In genomic region chr1:228031276-228031995, GRCh38 we compare ENCODE assay signal across 34 cellular contexts. TPM values are rescaled to one million over a fixed set of nuclear protein-coding genes. Genes with fewer than 3 reads are reported as not detected.
A peak's percentile ranks its signal among the peaks of the same experiment; 100 is the strongest.
DNase-seq lines count a peak whose midpoint lies in the region; ATAC-seq, FAIRE-seq and TF ChIP-seq lines count a peak whose summit lies in the region.
"Had no signal": no experiment of that assay in that cellular context is flagged by ENCODE, and none has a peak within 500 bp of the region (broad histone marks: within the 10 kb centered on the region; RNA-seq: fewer than 3 reads in every experiment).

No MANE protein-coding gene starts in this region.

- H3K4me1 ChIP-seq in H9 (ENCODE audit: insufficient read depth, low read length), result no peaks in the 10 kb centered on the region
- H3K4me1 ChIP-seq in Peyer's patch, result no peaks in the 10 kb centered on the region
- no peaks in the 10 kb centered on the region for H3K4me1 ChIP-seq in keratinocyte (ENCODE audit: control insufficient read depth, extremely low read depth, insufficient read depth, low read length)
- no peaks in the 10 kb centered on the region for H3K4me1 ChIP-seq in esophagus muscularis mucosa
- H3K4me1 ChIP-seq in SK-N-SH (ENCODE audit: control insufficient read depth in 1 of 2, insufficient read depth in 2 of 2, low read depth in 1 of 2, low read length in 1 of 2), result no peaks in the 10 kb centered on the region
- H3K4me1 ChIP-seq: heart right ventricle, prostate gland, thyroid gland had no signal

- no peaks in the 10 kb centered on the region for H3K79me1 ChIP-seq in H9 (ENCODE audit: insufficient read depth, low read depth, low read length, poor library complexity, severe bottlenecking)

- peak overlapping the region; percentile 8 for H3K23ac ChIP-seq in H9 (ENCODE audit: insufficient read length, low read depth, low read length)

- H3K27ac Mint-ChIP-seq in H9, result no peak overlapping the region
- H3K27ac Mint-ChIP-seq: activated CD8-positive, alpha-beta T cell treated with anti-CD3 and anti-CD28 coated beads for 36 hours; CD8-positive, alpha-beta T cell had no signal

- H4K91ac ChIP-seq in H9 (ENCODE audit: insufficient read length, low read depth, low read length), result no peak overlapping the region

- no peaks in the 10 kb centered on the region for H3K9me3 ChIP-seq in H9 (ENCODE audit: control insufficient read depth, low read depth, low read length)
- no peaks in the 10 kb centered on the region for H3K9me3 ChIP-seq in Peyer's patch
- no peaks in the 10 kb centered on the region for H3K9me3 ChIP-seq in keratinocyte (ENCODE audit: control insufficient read depth, low read depth, low read length)
- peaks cover 0 to 10% (median 6%) of the 10 kb centered on the region in 4 donors for H3K9me3 ChIP-seq in esophagus muscularis mucosa
- H3K9me3 ChIP-seq in SK-N-SH, result no peaks in the 10 kb centered on the region
- H3K9me3 ChIP-seq: prostate gland, thyroid gland had no signal

- no peaks in the 10 kb centered on the region for H3K79me2 ChIP-seq in H9 (ENCODE audit: insufficient read depth, low read length)
- H3K79me2 ChIP-seq in keratinocyte (ENCODE audit: control insufficient read depth, insufficient read depth, low read length), result no peaks in the 10 kb centered on the region
- H3K79me2 ChIP-seq in SK-N-SH (ENCODE audit: insufficient read depth), result no peaks in the 10 kb centered on the region

- no peaks in the 10 kb centered on the region for H4K20me1 ChIP-seq in H9 (ENCODE audit: control insufficient read depth, insufficient read depth, insufficient read length)
- no peaks in the 10 kb centered on the region for H4K20me1 ChIP-seq in keratinocyte (ENCODE audit: control insufficient read depth, extremely low read depth, insufficient read depth, low read length)
- H4K20me1 ChIP-seq in SK-N-SH (ENCODE audit: insufficient read depth), result no peaks in the 10 kb centered on the region

- H3K4me3 ChIP-seq in Peyer's patch (no peak overlapping the region), keratinocyte (ENCODE audit: control insufficient read depth in 2 of 3, extremely low read depth in 1 of 3, insufficient read depth in 2 of 3, low read depth in 1 of 3, low read length in 3 of 3) (no peak overlapping the region), esophagus muscularis mucosa (no peak overlapping the region), brain microvascular endothelial cell (ENCODE audit: low read depth, low read length) (no peak overlapping the region), SK-N-SH (ENCODE audit: low read depth in 2 of 2, low read length in 1 of 2) (no peak overlapping the region)
- H3K4me3 ChIP-seq: heart right ventricle, prostate gland, skin epidermis, thyroid gland had no signal

- H3K9ac ChIP-seq in H9 (ENCODE audit: extremely low read depth, insufficient read length, low read length) (no peak overlapping the region), keratinocyte (ENCODE audit: control insufficient read depth, extremely low read depth, insufficient read depth, low read length) (no peak overlapping the region), SK-N-SH (no peak overlapping the region)

- CTCF ChIA-PET in SK-N-SH (lab: Yijun Ruan, JAX), result interaction anchor here (1.1 kb wide), 1 partner anchor 26 kb away, joined by 3 read pairs; no protein-coding TSS in a partner anchor

- H3K4me2 ChIP-seq in H9 (ENCODE audit: insufficient read depth, insufficient read length, low read length) (no peak overlapping the region), keratinocyte (ENCODE audit: control insufficient read depth, extremely low read depth, insufficient read depth, low read depth, low read length) (no peak overlapping the region), SK-N-SH (no peak overlapping the region)

- no peak overlapping the region for H3K14ac ChIP-seq in H9 (ENCODE audit: insufficient read depth, low read length)

- H3K9me3 Mint-ChIP-seq in H9, result peaks cover 4 to 5% of the 10 kb centered on the region in 2 experiments; a peak in 4 of 5 replicates
- H3K9me3 Mint-ChIP-seq: activated CD8-positive, alpha-beta T cell treated with anti-CD3 and anti-CD28 coated beads for 36 hours; CD8-positive, alpha-beta T cell had no signal

- H3K36me3 Mint-ChIP-seq in H9 (ENCODE audit: insufficient read depth in 1 of 3, low read depth in 3 of 3), result no peaks in the 10 kb centered on the region; a peak in 1 of 7 replicates
- H3K36me3 Mint-ChIP-seq: CD8-positive, alpha-beta T cell had no signal

- POLR2A ChIA-PET in SK-N-SH (lab: Yijun Ruan, JAX), result no interaction called here

- no peak overlapping the region for H4K5ac ChIP-seq in H9 (ENCODE audit: insufficient read length, low read depth, low read length)

- no peak overlapping the region for H4K8ac ChIP-seq in H9 (replicated peaks; ENCODE audit: insufficient read length, low read depth, low read length)

- peaks cover 0 to 11% of the 10 kb centered on the region in 2 experiments; a peak in 2 of 4 replicates for H3K4me1 Mint-ChIP-seq in H9
- H3K4me1 Mint-ChIP-seq: neural crest cell had no signal

- H3K9me2 ChIP-seq in SK-N-SH, result no peaks in the 10 kb centered on the region

- H3K23me2 ChIP-seq in H9 (ENCODE audit: insufficient read length, low read depth, low read length, poor library complexity, severe bottlenecking), result no peaks in the 10 kb centered on the region

- no peaks in the 10 kb centered on the region for H3F3A ChIP-seq in SK-N-SH (replicated peaks; ENCODE audit: insufficient read depth)

- no peak overlapping the region for H2BK20ac ChIP-seq in H9 (ENCODE audit: low read depth, low read length, poor library complexity, severe bottlenecking)

- H2BK5ac ChIP-seq in H9 (ENCODE audit: insufficient read length, low read length), result no peak overlapping the region

- H3K4ac ChIP-seq in H9 (ENCODE audit: low read depth, low read length), result no peak overlapping the region

- H3K27me3 Mint-ChIP-seq in H9 (ENCODE audit: low read depth), result peaks cover 93% of the 10 kb centered on the region

- H3T11ph ChIP-seq in H9 (ENCODE audit: low read length), result no peak overlapping the region

- H3K27ac ChIP-seq in H9 (ENCODE audit: insufficient read length, low read depth, low read length) (no peak overlapping the region), Peyer's patch (no peak overlapping the region), keratinocyte (ENCODE audit: control insufficient read depth, insufficient read depth, low read length) (no peak overlapping the region), esophagus muscularis mucosa (replicated peaks in 1 of 4) (no peak overlapping the region), brain microvascular endothelial cell (no peak overlapping the region), SK-N-SH (ENCODE audit: low read depth in 2 of 2, low read length in 1 of 2) (no peak overlapping the region)
- H3K27ac ChIP-seq: heart right ventricle, prostate gland, skin epidermis, thyroid gland had no signal

- dilution Hi-C loops in keratinocyte (cut with MboI; ENCODE audit: extremely low pct_ligation_motif_present, low sequenced_read_pairs), result no loop called here

- H2AK5ac ChIP-seq in H9 (ENCODE audit: insufficient read length, low read length), result no peak overlapping the region

- H2AFZ ChIP-seq in H9 (ENCODE audit: low read length) (no peak overlapping the region), keratinocyte (ENCODE audit: control insufficient read depth, low read length) (no peak overlapping the region), SK-N-SH (ENCODE audit: low read depth) (no peak overlapping the region)

- no peak for ATAC-seq in sciatic nerve
- no peak for ATAC-seq in GM18867 (IDR thresholded peaks at IDR 0.05; ENCODE audit: unreplicated experiment)
- ATAC-seq: activated CD8-positive, alpha-beta T cell treated with anti-CD3 and anti-CD28 coated beads for 36 hours; activated T-cell treated with anti-CD3 and anti-CD28 coated beads, Interleukin-2, amount 50 U/mL, for 4 hours; CD8-positive, alpha-beta T cell; left ventricle myocardium superior had no signal

- in situ Hi-C loops in brain microvascular endothelial cell (cut with HindIII; ENCODE audit: low pct_ligation_motif_present, low sequenced_read_pairs), result no loop called here

- FAIRE-seq in keratinocyte (lab: Jason Lieb, UNC), result no peak

- no peak overlapping the region for H2BK120ac ChIP-seq in H9 (ENCODE audit: low read depth, low read length, poor library complexity, severe bottlenecking)

- no peak overlapping the region for H3K56ac ChIP-seq in H9 (ENCODE audit: insufficient read length, low read depth, low read length)

- no peak overlapping the region for H3K18ac ChIP-seq in H9 (ENCODE audit: insufficient read length, low read depth, low read length)

- TF ChIP-seq RAD21 in SK-N-SH (IDR thresholded peaks at IDR 0.05; ENCODE audit: low read length), result no peak

- H3K4me3 Mint-ChIP-seq in H9, result no peak overlapping the region
- H3K4me3 Mint-ChIP-seq: activated CD8-positive, alpha-beta T cell treated with anti-CD3 and anti-CD28 coated beads for 36 hours; activated T-cell treated with anti-CD3 and anti-CD28 coated beads, Interleukin-2, amount 50 U/mL, for 4 hours; CD8-positive, alpha-beta T cell; neural crest cell had no signal

- DNase-seq in H9 (peak; percentile 15), Peyer's patch (peak in 2 of 3 donors; percentile 18 to 25), keratinocyte (ENCODE audit: low read depth, low spot score) (no peak), sciatic nerve (ENCODE audit: low spot score) (peak; percentile 21), esophagus muscularis mucosa (ENCODE audit: extremely low spot score) (no peak), brain microvascular endothelial cell (no peak), SK-N-SH (no peak)
- DNase-seq: activated CD8-positive, alpha-beta T cell treated with anti-CD3 and anti-CD28 coated beads for 36 hours; activated naive CD4-positive, alpha-beta T cell treated with Interleukin-2 at 50 U/mL for 16 hours; activated T-cell treated with anti-CD3 and anti-CD28 coated beads, Interleukin-2, amount 50 U/mL, for 4 hours; AML-193; amygdala; CD8-positive, alpha-beta T cell; DMS53; GF-D8; heart right ventricle; IMR-90; MM.1S; NCI-H1436 treated with DMSO at 0.1 percent for 48 hours; NCI-H526; stimulated activated CD4-positive, alpha-beta T cell treated with anti-CD3 and anti-CD28 coated beads, Interleukin-2, amount 100 ng/mL, for 24 hours; stimulated activated naive CD4-positive, alpha-beta T cell treated with Interleukin-2 at 50 U/mL for 16 hours; T1000; thyroid gland had no signal

- no peak overlapping the region for H2BK15ac ChIP-seq in H9 (ENCODE audit: low read depth, low read length)

- H2BK12ac ChIP-seq in H9 (ENCODE audit: insufficient read length, low read depth, low read length), result no peak overlapping the region

- H3K36me3 ChIP-seq in Peyer's patch, result no peaks in the 10 kb centered on the region
- no peaks in the 10 kb centered on the region for H3K36me3 ChIP-seq in keratinocyte (ENCODE audit: control insufficient read depth in 2 of 2, extremely low read depth in 1 of 2, insufficient read depth in 2 of 2, low read length in 2 of 2)
- H3K36me3 ChIP-seq in esophagus muscularis mucosa, result no peaks in the 10 kb centered on the region
- H3K36me3 ChIP-seq in brain microvascular endothelial cell (replicated peaks), result no peaks in the 10 kb centered on the region
- H3K36me3 ChIP-seq in SK-N-SH (replicated peaks in 1 of 2; ENCODE audit: control insufficient read depth in 1 of 2, insufficient read depth in 2 of 2, low read length in 1 of 2), result no peaks in the 10 kb centered on the region
- H3K36me3 ChIP-seq: heart right ventricle, prostate gland, thyroid gland had no signal

- TF ChIP-seq CTCF in H9 (conservative IDR thresholded peaks at IDR 0.05) (no peak), Peyer's patch (IDR thresholded peaks at IDR 0.05) (no peak), keratinocyte (optimal IDR thresholded peaks at IDR 0.05 in 1 of 3, IDR thresholded peaks at IDR 0.05 in 1 of 3, conservative IDR thresholded peaks at IDR 0.05 in 1 of 3; ENCODE audit: extremely low read depth in 1 of 3, insufficient read depth in 2 of 3, low read length in 3 of 3) (peak; percentile 20 to 36 (median 35)), esophagus muscularis mucosa (IDR thresholded peaks at IDR 0.05) (no peak), brain microvascular endothelial cell (IDR thresholded peaks at IDR 0.05; ENCODE audit: low read depth, low read length, missing control alignments) (no peak), SK-N-SH (IDR thresholded peaks at IDR 0.05) (no peak)

- TF ChIP-seq POLR2A in Peyer's patch (IDR thresholded peaks at IDR 0.05) (no peak), esophagus muscularis mucosa (IDR thresholded peaks at IDR 0.05; ENCODE audit: low read depth) (no peak)

- no CpG with 5 or more reads among the region's 9 CpGs for WGBS in H9 (ENCODE audit: extremely low coverage, insufficient read length, low lambda C conversion rate)
- WGBS in esophagus muscularis mucosa, result 80% methylated on average over 9 of the region's 9 CpGs
- 39% methylated on average over 9 of the region's 9 CpGs for WGBS in SK-N-SH (ENCODE audit: low lambda C conversion rate)

- H3K27me3 ChIP-seq in H9 (ENCODE audit: insufficient read depth, low read length) (no peaks in the 10 kb centered on the region; the same call in 1 of the 2 replicates), Peyer's patch (no peaks in the 10 kb centered on the region), keratinocyte (ENCODE audit: control insufficient read depth, extremely low read depth, insufficient read depth, low read length) (peaks cover 9% of the 10 kb centered on the region), esophagus muscularis mucosa (peaks cover 0 to 55% (median 1%) of the 10 kb centered on the region in 4 donors), brain microvascular endothelial cell (replicated peaks) (no peaks in the 10 kb centered on the region), SK-N-SH (ENCODE audit: insufficient read depth) (no peaks in the 10 kb centered on the region)
- H3K27me3 ChIP-seq: thyroid gland had no signal

- H3K9me1 ChIP-seq in keratinocyte (ENCODE audit: control insufficient read depth, extremely low read depth, insufficient read depth, low read length), result no peaks in the 10 kb centered on the region

- intact Hi-C loops in sciatic nerve (cut with DNase I), result no loop called here
- intact Hi-C loops in esophagus muscularis mucosa (cut with DNase I), result no loop called here

- no peak for TF ChIP-seq EP300 in esophagus muscularis mucosa (IDR thresholded peaks at IDR 0.05)
- no peak for TF ChIP-seq EP300 in SK-N-SH (IDR thresholded peaks at IDR 0.05; ENCODE audit: borderline replicate concordance in 1 of 2, low read depth in 1 of 2, low read length in 1 of 2)

RNA-seq across cellular contexts. Expression of gene WNT3A, which starts 24.6 kb away (rescaled TPM):
- total RNA-seq in H9 (2021) (0.17 and 0.20 TPM in 2 replicates), Peyer's patch (not detected), sciatic nerve (not detected), esophagus muscularis mucosa (not detected)
- polyA plus RNA-seq in keratinocyte (0.07 to 0.15 TPM (median 0.07 TPM) in 3 replicates), SK-N-SH (2012; rRNA removed) (not detected in 2 replicates)
- not detected for polyA plus RNA-seq in keratinocyte (2011; ENCODE audit: low read depth)
- 0.02 and 0.16 TPM in 2 replicates for polyA plus RNA-seq in keratinocyte (2011; cell fraction: cytosol; rRNA removed)
- polyA plus RNA-seq in keratinocyte (2011; cell fraction: nucleus; rRNA removed), result 0.19 and 0.35 TPM in 2 replicates
- 0.08 TPM in 1 of 2 replicates, not detected in the other for polyA plus RNA-seq in keratinocyte (2012; ENCODE audit: low replicate concordance)
- 0.06 to 0.13 TPM in 2 of 3 replicates, not detected in the other for polyA minus RNA-seq in keratinocyte
- polyA minus RNA-seq in keratinocyte (2011; cell fraction: cytosol; rRNA and poly(A)+ RNA removed), result not detected
- polyA minus RNA-seq in keratinocyte (2011; cell fraction: nucleus; rRNA and poly(A)+ RNA removed), result 0.32 TPM in 1 of 2 replicates, not detected in the other
- not detected in 2 replicates for polyA plus RNA-seq in SK-N-SH (2012; cell fraction: cytosol; rRNA removed)
- not detected in 2 replicates for polyA plus RNA-seq in SK-N-SH (2012; cell fraction: nucleus; rRNA removed)
- total RNA-seq: activated CD8-positive, alpha-beta T cell treated with anti-CD3 and anti-CD28 coated beads for 36 hours; activated T-cell treated with anti-CD3 and anti-CD28 coated beads, Interleukin-2, amount 50 U/mL, for 4 hours; cardiac septum; dermis microvascular lymphatic vessel endothelial cell; fibroblast of villous mesenchyme; H4; heart right ventricle; IMR-90; left ventricle myocardium superior; mononuclear cell; neural crest cell; thyroid gland had no signal
- polyA plus RNA-seq: heart right ventricle, IMR-90 had no signal

RNA-seq across cellular contexts. Expression of gene ARF1, which starts 51.1 kb away (rescaled TPM):
- total RNA-seq in H9 (2021) (258 and 279 TPM in 2 replicates), Peyer's patch (100 to 1,000 TPM; 243 to 434 (median 392) TPM), sciatic nerve (251 TPM), esophagus muscularis mucosa (100 to 1,000 TPM; 238 to 392 (median 346) TPM)
- polyA plus RNA-seq in keratinocyte (295 to 451 TPM (median 325 TPM) in 3 replicates), SK-N-SH (2012; rRNA removed) (659 and 713 TPM in 2 replicates)
- 343 TPM for polyA plus RNA-seq in keratinocyte (2011; ENCODE audit: low read depth)
- 346 and 552 TPM in 2 replicates for polyA plus RNA-seq in keratinocyte (2011; cell fraction: cytosol; rRNA removed)
- polyA plus RNA-seq in keratinocyte (2011; cell fraction: nucleus; rRNA removed), result 224 and 326 TPM in 2 replicates
- polyA plus RNA-seq in keratinocyte (2012; ENCODE audit: low replicate concordance), result 371 and 391 TPM in 2 replicates
- polyA minus RNA-seq in keratinocyte, result 457 to 846 TPM (median 598 TPM) in 3 replicates
- polyA minus RNA-seq in keratinocyte (2011; cell fraction: cytosol; rRNA and poly(A)+ RNA removed), result 776 TPM
- 151 and 170 TPM in 2 replicates for polyA minus RNA-seq in keratinocyte (2011; cell fraction: nucleus; rRNA and poly(A)+ RNA removed)
- polyA plus RNA-seq in SK-N-SH (2012; cell fraction: cytosol; rRNA removed), result 317 and 453 TPM in 2 replicates
- polyA plus RNA-seq in SK-N-SH (2012; cell fraction: nucleus; rRNA removed), result 442 and 463 TPM in 2 replicates

Comparison
In these comparisons a context has a peak if more than half of its experiments do, and no peak if none do; other contexts are left out.
1. DNase-seq: peak in H9 (single experiment), Peyer's patch (2 of 3) and sciatic nerve (single experiment); none in keratinocyte (single experiment), esophagus muscularis mucosa (single experiment), brain microvascular endothelial cell (single experiment) and SK-N-SH (single experiment).
2. CTCF ChIP-seq: peak in keratinocyte (3 of 3); none in H9 (single experiment), Peyer's patch (0 of 6), esophagus muscularis mucosa (0 of 3), brain microvascular endothelial cell (single experiment) and SK-N-SH (single experiment).